ENCODE assay signal across 11 cellular contexts in genomic region chr10:16720812-16721211, GRCh38.
"Had no signal": no experiment of that assay in that cellular context is flagged by ENCODE, and none has a peak within 500 bp of the region (broad histone marks: within the 10 kb centered on the region; RNA-seq: fewer than 3 reads in every experiment).

No MANE protein-coding gene starts in this region.

- H3K36me3 ChIP-seq: HAP-1 had no signal

- DNase-seq: GM23248, GOT3, H7, H9, HCEC 1CT, HFFc6 had no signal

- FAIRE-seq: H1, H54 had no signal

- H3K4me1 ChIP-seq: HAP-1 had no signal

- ATAC-seq: GM23338, HCT116 had no signal

- H3K9me3 ChIP-seq: HAP-1 had no signal

- H3K4me3 ChIP-seq: GM23248, GM23338, HAP-1 had no signal

- H3K4me2 ChIP-seq: GM23338 had no signal

- H3K27ac ChIP-seq: GM23248 had no signal
